ENCODE assay signal across 13 cellular contexts in genomic region chr4:147787204-147787603, GRCh38. TPM values are rescaled to one million over a fixed set of nuclear protein-coding genes. Genes with fewer than 3 reads are reported as not detected.
DNase-seq lines count a peak whose midpoint lies in the region; ATAC-seq and TF ChIP-seq lines count a peak whose summit lies in the region.
"Had no signal": no experiment of that assay in that cellular context is flagged by ENCODE, and none has a peak within 500 bp of the region (broad histone marks: within the 10 kb centered on the region; RNA-seq: fewer than 3 reads in every experiment).

No MANE protein-coding gene starts in this region.

- TF ChIP-seq POLR2A in heart left ventricle (IDR thresholded peaks at IDR 0.05): no peak

- peaks cover 2% of the 10 kb centered on the region; the same call in 1 of the 2 replicates for H3F3A ChIP-seq in MM.1S (ENCODE audit: insufficient read depth, low read length)

- no peaks in the 10 kb centered on the region for H3K9me3 Mint-ChIP-seq in type B pancreatic cell
- H3K9me3 Mint-ChIP-seq: activated naive CD4-positive, alpha-beta T cell treated with anti-CD3 and anti-CD28 coated beads, Interleukin-2, amount 50 U/mL, for 72 hours; stimulated activated naive CD8-positive, alpha-beta T cell treated with anti-CD3 and anti-CD28 coated beads, Interleukin-15, Interleukin-2, amounts not matched to agents 100 ng/mL and 50 ng/mL, for 24 hours had no signal

- no peak overlapping the region for H2AFZ ChIP-seq in MM.1S (ENCODE audit: low read length)

- no peaks in the 10 kb centered on the region for H3K9me2 ChIP-seq in MM.1S (replicated peaks; ENCODE audit: insufficient read depth, low read length)

- peaks cover 75% of the 10 kb centered on the region for H3K79me2 ChIP-seq in MM.1S (ENCODE audit: low read length)

- intact Hi-C loops in heart left ventricle (cut with DNase I): loop anchor here in 1 of 10 donors (10.0 kb wide), 1 partner anchor 52 kb away; the partner anchor contains the start of gene ARHGAP10

- ATAC-seq in heart left ventricle: peak; percentile 14 to 63 (median 40)
- ATAC-seq in GM21526 (IDR thresholded peaks at IDR 0.05; ENCODE audit: low FRiP score, unreplicated experiment): no peak
- ATAC-seq in stimulated activated naive CD8-positive, alpha-beta T cell treated with anti-CD3 and anti-CD28 coated beads, Interleukin-15, Interleukin-2, amounts not matched to agents 100 U/mL and 50 U/mL, for 24 hours: no peak

- TF ChIP-seq CTCF in RWPE1 (conservative IDR thresholded peaks at IDR 0.05; ENCODE audit: low read depth) (no peak), heart left ventricle (IDR thresholded peaks at IDR 0.05) (no peak), retinal pigment epithelial cell (conservative IDR thresholded peaks at IDR 0.05; ENCODE audit: low read depth, low read length) (no peak), type B pancreatic cell (conservative IDR thresholded peaks at IDR 0.05) (no peak), MM.1S (IDR thresholded peaks at IDR 0.05; ENCODE audit: low read length) (no peak)

- H3K36me3 ChIP-seq in heart left ventricle: no peaks in the 10 kb centered on the region
- no peaks in the 10 kb centered on the region; the same call in 1 of the 2 replicates for H3K36me3 ChIP-seq in MM.1S (replicated peaks; ENCODE audit: insufficient read depth, low read length)

- H3K4me2 ChIP-seq in MM.1S (ENCODE audit: low read depth, low read length): no peak overlapping the region

- POLR2A ChIA-PET in RWPE1 (lab: Yijun Ruan, JAX; ENCODE audit: low non-redundant PET): no interaction called here

- H4K20me1 ChIP-seq in MM.1S (ENCODE audit: insufficient read depth, low read length): peaks cover 6% of the 10 kb centered on the region; the same call in 1 of the 2 replicates

- H3K9ac ChIP-seq in MM.1S (ENCODE audit: low read length): no peak overlapping the region

- H3K4me3 ChIP-seq in heart left ventricle (no peak overlapping the region), retinal pigment epithelial cell (ENCODE audit: low read length) (no peak overlapping the region), MM.1S (ENCODE audit: low read length) (no peak overlapping the region)
- H3K4me3 ChIP-seq: lung had no signal

- H3K36me3 Mint-ChIP-seq in type B pancreatic cell: no peaks in the 10 kb centered on the region
- H3K36me3 Mint-ChIP-seq: activated naive CD4-positive, alpha-beta T cell treated with anti-CD3 and anti-CD28 coated beads, Interleukin-2, amount 50 U/mL, for 72 hours had no signal

- no peak overlapping the region for H3K27ac Mint-ChIP-seq in type B pancreatic cell
- H3K27ac Mint-ChIP-seq: activated naive CD4-positive, alpha-beta T cell treated with anti-CD3 and anti-CD28 coated beads, Interleukin-2, amount 50 U/mL, for 72 hours; stimulated activated naive CD8-positive, alpha-beta T cell treated with anti-CD3 and anti-CD28 coated beads, Interleukin-15, Interleukin-2, amounts not matched to agents 100 ng/mL and 50 ng/mL, for 24 hours had no signal

- H3K9me3 ChIP-seq in heart left ventricle: no peaks in the 10 kb centered on the region
- no peaks in the 10 kb centered on the region for H3K9me3 ChIP-seq in MM.1S (replicated peaks; ENCODE audit: insufficient read depth, low read length)

- H3K27me3 ChIP-seq in heart left ventricle (no peaks in the 10 kb centered on the region), MM.1S (replicated peaks; ENCODE audit: insufficient read depth, low read length) (no peaks in the 10 kb centered on the region)

- peaks cover 3 to 76% (median 57%) of the 10 kb centered on the region in 12 donors for H3K4me1 ChIP-seq in heart left ventricle
- H3K4me1 ChIP-seq in MM.1S (ENCODE audit: low read length): no peaks in the 10 kb centered on the region; the same call in 1 of the 2 replicates

- CTCF ChIA-PET in RWPE1 (lab: Yijun Ruan, JAX): interaction anchor here (0.6 kb wide), 1 partner anchor 27 kb away, joined by 3 read pairs; no protein-coding TSS in a partner anchor

- H3K27ac ChIP-seq in RWPE1 (peak overlapping the region; percentile 26; the same call in 1 of the 2 replicates), heart left ventricle (peak overlapping the region in 10 of 12 donors; percentile 12 to 76 (median 46)), MM.1S (ENCODE audit: low read length) (no peak overlapping the region)

- DNase-seq in GM03348 (ENCODE audit: low spot score) (peak; percentile 41), RWPE1 (ENCODE audit: low spot score) (no peak), heart left ventricle (peak in 2 of 5 donors; percentile 32 to 47), retinal pigment epithelial cell (ENCODE audit: low read depth) (peak; percentile 65), type B pancreatic cell (ENCODE audit: extremely low spot score, unreplicated experiment) (no peak), MM.1S (no peak)
- DNase-seq in stimulated activated naive CD8-positive, alpha-beta T cell treated with anti-CD3 and anti-CD28 coated beads, Interleukin-15, Interleukin-2, amounts not matched to agents 100 U/mL and 50 U/mL, for 24 hours: no peak
- DNase-seq: NCI-H2029 treated with DMSO at 0.1 percent for 48 hours; stimulated activated CD4-positive, alpha-beta T cell treated with anti-CD3 and anti-CD28 coated beads, Interleukin-12 subunit alpha, Interleukin-12 subunit beta, amount 100 ng/mL, for 4 hours had no signal

- WGBS in heart left ventricle, 4 donors: 67 to 85% (median 74%) methylated on average over 2 of the region's 2 CpGs

- H3K4me1 Mint-ChIP-seq in type B pancreatic cell (ENCODE audit: unreplicated experiment): peaks cover 44% of the 10 kb centered on the region

- no peaks in the 10 kb centered on the region for H3K27me3 Mint-ChIP-seq in type B pancreatic cell
- H3K27me3 Mint-ChIP-seq: stimulated activated naive CD8-positive, alpha-beta T cell treated with anti-CD3 and anti-CD28 coated beads, Interleukin-15, Interleukin-2, amounts not matched to agents 100 ng/mL and 50 ng/mL, for 24 hours had no signal

- H3K4me3 Mint-ChIP-seq in type B pancreatic cell: no peak overlapping the region
- H3K4me3 Mint-ChIP-seq: stimulated activated naive CD8-positive, alpha-beta T cell treated with anti-CD3 and anti-CD28 coated beads, Interleukin-15, Interleukin-2, amounts not matched to agents 100 ng/mL and 50 ng/mL, for 24 hours had no signal

RNA-seq across cellular contexts. Expression of gene ARHGAP10, which starts 55.3 kb away (rescaled TPM):
- total RNA-seq in heart left ventricle: 10 to 100 TPM; 30.6 to 64.2 (median 51.7) TPM
- 10 to 100 TPM; 39.8 to 73.7 TPM for polyA plus RNA-seq in heart left ventricle
- 25.2 and 25.5 TPM in 2 replicates for total RNA-seq in type B pancreatic cell (ENCODE audit: low replicate concordance)

Comparison
In these comparisons a context has a peak if more than half of its experiments do, and no peak if none do; other contexts are left out.
1. DNase-seq: peak in GM03348 (single experiment) and retinal pigment epithelial cell (single experiment); none in RWPE1 (single experiment), type B pancreatic cell (single experiment), MM.1S (single experiment) and stimulated activated naive CD8-positive, alpha-beta T cell treated with anti-CD3 and anti-CD28 coated beads, Interleukin-15, Interleukin-2, amounts not matched to agents 100 U/mL and 50 U/mL, for 24 hours (single experiment).
2. ATAC-seq: peak in heart left ventricle (4 of 4); none in GM21526 (single experiment) and stimulated activated naive CD8-positive, alpha-beta T cell treated with anti-CD3 and anti-CD28 coated beads, Interleukin-15, Interleukin-2, amounts not matched to agents 100 U/mL and 50 U/mL, for 24 hours (single experiment).